Comparison of ENCODE assay signal across 36 cellular contexts in genomic region chr20:2418388-2418787, GRCh38. TPM values are rescaled to one million over a fixed set of nuclear protein-coding genes. Genes with fewer than 3 reads are reported as not detected.
"Had no signal": no experiment of that assay in that cellular context is flagged by ENCODE, and none has a peak within 500 bp of the region (broad histone marks: within the 10 kb centered on the region; RNA-seq: fewer than 3 reads in every experiment).

No MANE protein-coding gene starts in this region.

- H3K9me3 ChIP-seq: esophagus squamous epithelium, gastroesophageal sphincter, heart right ventricle had no signal

- H3K27ac ChIP-seq: brain microvascular endothelial cell, epithelial cell of prostate, esophagus squamous epithelium, gastroesophageal sphincter, heart right ventricle, hepatocyte had no signal

- H3K4me1 ChIP-seq: esophagus squamous epithelium, gastroesophageal sphincter, heart right ventricle had no signal

- ATAC-seq: activated CD8-positive, alpha-beta T cell treated with anti-CD3 and anti-CD28 coated beads for 36 hours; activated T-cell treated with anti-CD3 and anti-CD28 coated beads, Interleukin-2, amount 50 U/mL, for 72 hours; gastroesophageal sphincter; heart right ventricle had no signal

- DNase-seq: activated CD4-positive, alpha-beta T cell treated with anti-CD3 and anti-CD28 coated beads for 1 hour; activated CD4-positive, alpha-beta T cell treated with anti-CD3 and anti-CD28 coated beads for 4 hours; activated CD4-positive, alpha-beta T cell treated with anti-CD3 and anti-CD28 coated beads, Interleukin-2, amount 50 U/mL, for 1 hour; activated CD4-positive, alpha-beta T cell treated with anti-CD3 and anti-CD28 coated beads, Interleukin-2, amount 50 U/mL, for 48 hours; activated CD8-positive, alpha-beta memory T cell treated with anti-CD3 and anti-CD28 coated beads, Interleukin-2, amount 50 U/mL, for 48 hours; activated CD8-positive, alpha-beta T cell treated with anti-CD3 and anti-CD28 coated beads for 36 hours; activated effector memory CD4-positive, alpha-beta T cell treated with Interleukin-2 at 50 U/mL for 16 hours; activated gamma-delta T cell treated with Interleukin-2 at 50 U/mL for 16 hours; activated naive CD4-positive, alpha-beta T cell treated with anti-CD3 and anti-CD28 coated beads, Interleukin-2, amount 50 U/mL, for 16 hours; activated naive CD4-positive, alpha-beta T cell treated with Interleukin-2 at 50 U/mL for 16 hours; activated T-cell treated with anti-CD3 and anti-CD28 coated beads for 4 hours; activated T-cell treated with anti-CD3 and anti-CD28 coated beads, Interleukin-2, amount 50 U/mL, for 24 hours; activated T-cell treated with anti-CD3 and anti-CD28 coated beads, Interleukin-2, amount 50 U/mL, for 72 hours; amniotic stem cell; anterior cingulate cortex; brain microvascular endothelial cell; caudate nucleus; effector CD8-positive, alpha-beta T cell; esophagus squamous epithelium; foreskin melanocyte; heart right ventricle; T-helper 2 cell had no signal

- H3K36me3 ChIP-seq: brain microvascular endothelial cell, esophagus squamous epithelium, gastroesophageal sphincter, heart right ventricle had no signal

- H3K9me3 Mint-ChIP-seq: activated CD8-positive, alpha-beta T cell treated with anti-CD3 and anti-CD28 coated beads for 36 hours; activated T-cell treated with anti-CD3 and anti-CD28 coated beads, Interleukin-2, amount 50 U/mL, for 24 hours; activated T-cell treated with anti-CD3 and anti-CD28 coated beads, Interleukin-2, amount 50 U/mL, for 72 hours had no signal

- H3K79me2 ChIP-seq: hepatocyte had no signal

- H3K27ac Mint-ChIP-seq: activated CD8-positive, alpha-beta T cell treated with anti-CD3 and anti-CD28 coated beads for 36 hours; activated naive CD8-positive, alpha-beta T cell; activated T-cell treated with anti-CD3 and anti-CD28 coated beads, Interleukin-2, amount 50 U/mL, for 24 hours; activated T-cell treated with anti-CD3 and anti-CD28 coated beads, Interleukin-2, amount 50 U/mL, for 72 hours had no signal

- H2AFZ ChIP-seq: hepatocyte had no signal

- H3K36me3 Mint-ChIP-seq: activated naive CD8-positive, alpha-beta T cell had no signal

- H3K27me3 ChIP-seq: brain microvascular endothelial cell, hepatocyte had no signal

- H3K4me3 ChIP-seq: esophagus squamous epithelium, gastroesophageal sphincter, heart right ventricle, hepatocyte had no signal

- H3K4me2 ChIP-seq: hepatocyte had no signal

- H3K4me3 Mint-ChIP-seq: activated CD8-positive, alpha-beta T cell treated with anti-CD3 and anti-CD28 coated beads for 36 hours; activated naive CD8-positive, alpha-beta T cell; activated T-cell treated with anti-CD3 and anti-CD28 coated beads, Interleukin-2, amount 50 U/mL, for 24 hours; activated T-cell treated with anti-CD3 and anti-CD28 coated beads, Interleukin-2, amount 50 U/mL, for 72 hours had no signal

RNA-seq across cellular contexts. Expression of gene TGM6, which starts 37.7 kb away (rescaled TPM):
- total RNA-seq: activated CD8-positive, alpha-beta memory T cell treated with anti-CD3 and anti-CD28 coated beads for 36 hours; activated CD8-positive, alpha-beta T cell treated with anti-CD3 and anti-CD28 coated beads for 36 hours; activated T-cell treated with anti-CD3 and anti-CD28 coated beads, Interleukin-2, amount 50 U/mL, for 72 hours; astrocyte; chondrocyte; dermis microvascular lymphatic vessel endothelial cell; endothelial cell of umbilical vein; esophagus squamous epithelium; fibroblast of lung; fibroblast of villous mesenchyme; gastroesophageal sphincter; glomerular endothelial cell; heart right ventricle; hepatocyte; T-helper 1 cell treated with Interleukin-12 subunit alpha and Interleukin-12 subunit beta and Interleukin-4 antibody, amounts not matched to agents 30 ng/mL and 1 ng/mL, for 36 hours had no signal
- polyA plus RNA-seq: adipose tissue, endothelial cell of umbilical vein, fibroblast of lung, heart right ventricle, hepatocyte had no signal
